1 cellular context compared by ENCODE assay signal in genomic region chr6:143842902-143843688, GRCh38.
TF ChIP-seq lines count a peak whose summit lies in the region.

LTV1 (plus strand) TSS chr6:143843338; CDS start chr6:143843478, 140 bp downstream.

TF ChIP-seq in HepG2, 621 proteins besides CTCF, POLR2A, EP300 and RAD21 (continued from another document):
- TF ChIP-seq HNRNPL (IDR thresholded peaks at IDR 0.05; ENCODE audit: low read depth, low read length) (peak; percentile 88), NR2C2 (CRISPR knock-in tag; IDR thresholded peaks at IDR 0.05; ENCODE audit: borderline replicate concordance) (peak; percentile 90), ZNF574 (CRISPR knock-in tag; IDR thresholded peaks at IDR 0.05) (peak; percentile 95), ARNTL (CRISPR knock-in tag; IDR thresholded peaks at IDR 0.05) (peak; percentile 99), HES4 (CRISPR knock-in tag; IDR thresholded peaks at IDR 0.05; ENCODE audit: borderline replicate concordance) (peak; percentile 99), NR2F6 (IDR thresholded peaks at IDR 0.05) (no peak), NR2F6 (CRISPR knock-in tag; IDR thresholded peaks at IDR 0.05) (peak; percentile 50), ETV5 (CRISPR knock-in tag; IDR thresholded peaks at IDR 0.05; ENCODE audit: borderline replicate concordance) (peak; percentile 89), ZNF598 (CRISPR knock-in tag; IDR thresholded peaks at IDR 0.05; ENCODE audit: borderline replicate concordance) (peak; percentile 99), FOXA3 (CRISPR knock-in tag; IDR thresholded peaks at IDR 0.05) (peak; percentile 85), ZNF235 (CRISPR knock-in tag; IDR thresholded peaks at IDR 0.05; ENCODE audit: borderline replicate concordance) (peak; percentile 99), ZNF556 (CRISPR knock-in tag; IDR thresholded peaks at IDR 0.05; ENCODE audit: borderline replicate concordance) (peak; percentile 96), DRAP1 (CRISPR knock-in tag; IDR thresholded peaks at IDR 0.05) (peak; percentile 88), MBNL3 (CRISPR knock-in tag; conservative IDR thresholded peaks at IDR 0.05) (no peak), CBX2 (IDR thresholded peaks at IDR 0.05; ENCODE audit: low read depth, low read length) (no peak), CBX2 (CRISPR knock-in tag; IDR thresholded peaks at IDR 0.05; ENCODE audit: low read depth) (0 out of 2 replicates have a peak, but pooled peaks have one; percentile 31), SRSF1 (optimal IDR thresholded peaks at IDR 0.05; ENCODE audit: low read depth, low read length) (peak; percentile 77), ZNF230 (CRISPR knock-in tag; IDR thresholded peaks at IDR 0.05) (peak; percentile 100), ZSCAN29 (CRISPR knock-in tag; conservative IDR thresholded peaks at IDR 0.05) (peak; percentile 69; the same call in 1 of the 2 replicates), KDM5A (IDR thresholded peaks at IDR 0.05; ENCODE audit: borderline replicate concordance, low read length) (no peak; the same call in 1 of the 2 replicates), ZNF678 (CRISPR knock-in tag; IDR thresholded peaks at IDR 0.05) (peak; percentile 100), ZNF280D (CRISPR knock-in tag; IDR thresholded peaks at IDR 0.05) (peak; percentile 98), HOXA9 (CRISPR knock-in tag; IDR thresholded peaks at IDR 0.05; ENCODE audit: borderline replicate concordance) (peak; percentile 95), ZSCAN20 (CRISPR knock-in tag; IDR thresholded peaks at IDR 0.05; ENCODE audit: borderline replicate concordance) (peak; percentile 93), U2AF1 (optimal IDR thresholded peaks at IDR 0.05; ENCODE audit: low read depth, low read length) (no peak), ZFP37 (CRISPR knock-in tag; IDR thresholded peaks at IDR 0.05; ENCODE audit: borderline replicate concordance) (peak; percentile 97), SRSF9 (IDR thresholded peaks at IDR 0.05; ENCODE audit: borderline replicate concordance, insufficient read depth, low read depth, low read length, poor library complexity, severe bottlenecking) (no peak), SIN3A (IDR thresholded peaks at IDR 0.05; ENCODE audit: borderline replicate concordance, low read depth, low read length) (peak; percentile 97), MXD4 (CRISPR knock-in tag; IDR thresholded peaks at IDR 0.05) (peak; percentile 100), ZNF121 (CRISPR knock-in tag; IDR thresholded peaks at IDR 0.05) (peak; percentile 81), AGO2 (optimal IDR thresholded peaks at IDR 0.05; ENCODE audit: low read depth, low read length) (peak; percentile 82), TBX2 (CRISPR knock-in tag; IDR thresholded peaks at IDR 0.05; ENCODE audit: borderline replicate concordance) (peak; percentile 97), FOXK2 (IDR thresholded peaks at IDR 0.05) (peak; percentile 26; the same call in 1 of the 2 replicates), ZBTB7B (CRISPR knock-in tag; IDR thresholded peaks at IDR 0.05) (peak; percentile 100), SP4 (CRISPR knock-in tag; IDR thresholded peaks at IDR 0.05) (peak; percentile 92), ZMAT3 (CRISPR knock-in tag; conservative IDR thresholded peaks at IDR 0.05) (peak; percentile 97), ZNF878 (CRISPR knock-in tag; IDR thresholded peaks at IDR 0.05) (peak; percentile 91), KLF11 (CRISPR knock-in tag; IDR thresholded peaks at IDR 0.05) (peak; percentile 91), REL (CRISPR knock-in tag; conservative IDR thresholded peaks at IDR 0.05) (peak; percentile 90), GZF1 (CRISPR knock-in tag; IDR thresholded peaks at IDR 0.05) (peak; percentile 94), ZFP82 (CRISPR knock-in tag; IDR thresholded peaks at IDR 0.05; ENCODE audit: borderline replicate concordance) (no peak; the same call in 1 of the 2 replicates), CBX1 (IDR thresholded peaks at IDR 0.05; ENCODE audit: low read depth) (peak; percentile 98), WIZ (CRISPR knock-in tag; IDR thresholded peaks at IDR 0.05) (peak; percentile 95)
- TF ChIP-seq, protein P1, sequence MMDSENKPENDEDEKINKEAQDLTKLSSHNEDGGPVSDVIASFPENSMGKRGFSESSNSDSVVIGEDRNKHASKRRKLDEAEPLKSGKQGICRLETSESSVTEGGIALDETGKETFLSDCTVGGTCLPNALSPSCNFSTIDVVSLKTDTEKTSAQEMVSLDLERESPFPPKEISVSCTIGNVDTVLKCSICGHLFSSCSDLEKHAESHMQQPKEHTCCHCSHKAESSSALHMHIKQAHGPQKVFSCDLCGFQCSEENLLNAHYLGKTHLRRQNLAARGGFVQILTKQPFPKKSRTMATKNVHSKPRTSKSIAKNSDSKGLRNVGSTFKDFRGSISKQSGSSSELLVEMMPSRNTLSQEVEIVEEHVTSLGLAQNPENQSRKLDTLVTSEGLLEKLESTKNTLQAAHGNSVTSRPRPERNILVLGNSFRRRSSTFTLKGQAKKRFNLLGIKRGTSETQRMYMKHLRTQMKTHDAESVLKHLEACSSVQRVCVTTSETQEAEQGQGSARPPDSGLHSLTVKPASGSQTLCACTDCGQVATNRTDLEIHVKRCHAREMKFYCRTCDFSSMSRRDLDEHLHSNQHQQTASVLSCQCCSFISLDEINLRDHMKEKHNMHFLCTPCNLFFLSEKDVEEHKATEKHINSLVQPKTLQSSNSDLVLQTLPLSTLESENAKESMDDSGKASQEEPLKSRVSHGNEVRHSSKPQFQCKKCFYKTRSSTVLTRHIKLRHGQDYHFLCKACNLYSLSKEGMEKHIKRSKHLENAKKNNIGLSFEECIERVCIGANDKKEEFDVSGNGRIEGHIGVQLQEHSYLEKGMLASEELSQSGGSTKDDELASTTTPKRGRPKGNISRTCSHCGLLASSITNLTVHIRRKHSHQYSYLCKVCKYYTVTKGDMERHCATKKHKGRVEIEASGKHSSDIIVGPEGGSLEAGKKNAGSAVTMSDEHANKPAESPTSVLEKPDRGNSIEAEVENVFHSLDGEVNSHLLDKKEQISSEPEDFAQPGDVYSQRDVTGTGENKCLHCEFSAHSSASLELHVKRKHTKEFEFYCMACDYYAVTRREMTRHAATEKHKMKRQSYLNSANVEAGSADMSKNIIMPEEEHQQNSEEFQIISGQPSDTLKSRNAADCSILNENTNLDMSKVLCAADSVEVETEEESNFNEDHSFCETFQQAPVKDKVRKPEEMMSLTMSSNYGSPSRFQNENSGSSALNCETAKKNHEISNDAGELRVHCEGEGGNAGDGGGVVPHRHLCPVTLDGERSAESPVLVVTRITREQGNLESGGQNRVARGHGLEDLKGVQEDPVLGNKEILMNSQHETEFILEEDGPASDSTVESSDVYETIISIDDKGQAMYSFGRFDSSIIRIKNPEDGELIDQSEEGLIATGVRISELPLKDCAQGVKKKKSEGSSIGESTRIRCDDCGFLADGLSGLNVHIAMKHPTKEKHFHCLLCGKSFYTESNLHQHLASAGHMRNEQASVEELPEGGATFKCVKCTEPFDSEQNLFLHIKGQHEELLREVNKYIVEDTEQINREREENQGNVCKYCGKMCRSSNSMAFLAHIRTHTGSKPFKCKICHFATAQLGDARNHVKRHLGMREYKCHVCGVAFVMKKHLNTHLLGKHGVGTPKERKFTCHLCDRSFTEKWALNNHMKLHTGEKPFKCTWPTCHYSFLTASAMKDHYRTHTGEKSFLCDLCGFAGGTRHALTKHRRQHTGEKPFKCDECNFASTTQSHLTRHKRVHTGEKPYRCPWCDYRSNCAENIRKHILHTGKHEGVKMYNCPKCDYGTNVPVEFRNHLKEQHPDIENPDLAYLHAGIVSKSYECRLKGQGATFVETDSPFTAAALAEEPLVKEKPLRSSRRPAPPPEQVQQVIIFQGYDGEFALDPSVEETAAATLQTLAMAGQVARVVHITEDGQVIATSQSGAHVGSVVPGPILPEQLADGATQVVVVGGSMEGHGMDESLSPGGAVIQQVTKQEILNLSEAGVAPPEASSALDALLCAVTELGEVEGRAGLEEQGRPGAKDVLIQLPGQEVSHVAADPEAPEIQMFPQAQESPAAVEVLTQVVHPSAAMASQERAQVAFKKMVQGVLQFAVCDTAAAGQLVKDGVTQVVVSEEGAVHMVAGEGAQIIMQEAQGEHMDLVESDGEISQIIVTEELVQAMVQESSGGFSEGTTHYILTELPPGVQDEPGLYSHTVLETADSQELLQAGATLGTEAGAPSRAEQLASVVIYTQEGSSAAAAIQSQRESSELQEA (CRISPR knock-in tag; IDR thresholded peaks at IDR 0.05; ENCODE audit: not compliant biosample characterization): peak; percentile 99
- TF ChIP-seq, protein P2, sequence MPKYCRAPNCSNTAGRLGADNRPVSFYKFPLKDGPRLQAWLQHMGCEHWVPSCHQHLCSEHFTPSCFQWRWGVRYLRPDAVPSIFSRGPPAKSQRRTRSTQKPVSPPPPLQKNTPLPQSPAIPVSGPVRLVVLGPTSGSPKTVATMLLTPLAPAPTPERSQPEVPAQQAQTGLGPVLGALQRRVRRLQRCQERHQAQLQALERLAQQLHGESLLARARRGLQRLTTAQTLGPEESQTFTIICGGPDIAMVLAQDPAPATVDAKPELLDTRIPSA (CRISPR knock-in tag; IDR thresholded peaks at IDR 0.05; ENCODE audit: borderline replicate concordance): peak; percentile 94
- TF ChIP-seq, protein P3, sequence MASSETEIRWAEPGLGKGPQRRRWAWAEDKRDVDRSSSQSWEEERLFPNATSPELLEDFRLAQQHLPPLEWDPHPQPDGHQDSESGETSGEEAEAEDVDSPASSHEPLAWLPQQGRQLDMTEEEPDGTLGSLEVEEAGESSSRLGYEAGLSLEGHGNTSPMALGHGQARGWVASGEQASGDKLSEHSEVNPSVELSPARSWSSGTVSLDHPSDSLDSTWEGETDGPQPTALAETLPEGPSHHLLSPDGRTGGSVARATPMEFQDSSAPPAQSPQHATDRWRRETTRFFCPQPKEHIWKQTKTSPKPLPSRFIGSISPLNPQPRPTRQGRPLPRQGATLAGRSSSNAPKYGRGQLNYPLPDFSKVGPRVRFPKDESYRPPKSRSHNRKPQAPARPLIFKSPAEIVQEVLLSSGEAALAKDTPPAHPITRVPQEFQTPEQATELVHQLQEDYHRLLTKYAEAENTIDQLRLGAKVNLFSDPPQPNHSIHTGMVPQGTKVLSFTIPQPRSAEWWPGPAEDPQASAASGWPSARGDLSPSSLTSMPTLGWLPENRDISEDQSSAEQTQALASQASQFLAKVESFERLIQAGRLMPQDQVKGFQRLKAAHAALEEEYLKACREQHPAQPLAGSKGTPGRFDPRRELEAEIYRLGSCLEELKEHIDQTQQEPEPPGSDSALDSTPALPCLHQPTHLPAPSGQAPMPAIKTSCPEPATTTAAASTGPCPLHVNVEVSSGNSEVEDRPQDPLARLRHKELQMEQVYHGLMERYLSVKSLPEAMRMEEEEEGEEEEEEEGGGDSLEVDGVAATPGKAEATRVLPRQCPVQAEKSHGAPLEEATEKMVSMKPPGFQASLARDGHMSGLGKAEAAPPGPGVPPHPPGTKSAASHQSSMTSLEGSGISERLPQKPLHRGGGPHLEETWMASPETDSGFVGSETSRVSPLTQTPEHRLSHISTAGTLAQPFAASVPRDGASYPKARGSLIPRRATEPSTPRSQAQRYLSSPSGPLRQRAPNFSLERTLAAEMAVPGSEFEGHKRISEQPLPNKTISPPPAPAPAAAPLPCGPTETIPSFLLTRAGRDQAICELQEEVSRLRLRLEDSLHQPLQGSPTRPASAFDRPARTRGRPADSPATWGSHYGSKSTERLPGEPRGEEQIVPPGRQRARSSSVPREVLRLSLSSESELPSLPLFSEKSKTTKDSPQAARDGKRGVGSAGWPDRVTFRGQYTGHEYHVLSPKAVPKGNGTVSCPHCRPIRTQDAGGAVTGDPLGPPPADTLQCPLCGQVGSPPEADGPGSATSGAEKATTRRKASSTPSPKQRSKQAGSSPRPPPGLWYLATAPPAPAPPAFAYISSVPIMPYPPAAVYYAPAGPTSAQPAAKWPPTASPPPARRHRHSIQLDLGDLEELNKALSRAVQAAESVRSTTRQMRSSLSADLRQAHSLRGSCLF (CRISPR knock-in tag; IDR thresholded peaks at IDR 0.05; ENCODE audit: borderline replicate concordance): peak; percentile 95
